In the genomic region with DNA sequence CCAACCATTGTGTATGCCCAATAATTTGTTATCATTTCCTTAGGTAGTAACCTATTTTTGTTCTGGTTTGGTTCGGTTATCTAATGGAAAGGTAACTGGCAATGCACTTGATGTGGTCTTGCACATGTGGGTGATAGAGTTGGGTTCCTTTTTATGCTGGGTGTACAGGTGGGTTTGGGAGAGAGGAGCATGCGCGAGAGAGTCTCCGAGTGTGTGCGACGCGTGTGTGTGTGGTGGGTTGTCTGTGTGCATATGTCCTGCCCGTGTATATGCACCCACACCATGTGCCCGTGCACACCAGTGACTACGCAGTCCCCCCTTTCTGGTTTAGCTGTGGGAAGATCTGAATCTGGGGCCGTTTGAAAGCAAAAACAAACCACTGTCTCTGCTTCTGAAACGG, we compare ENCODE assay signal across 10 cellular contexts.
DNase-seq lines count a peak whose midpoint lies in the region; ATAC-seq and TF ChIP-seq lines count a peak whose summit lies in the region.
"Had no signal": no experiment of that assay in that cellular context is flagged by ENCODE, and none has a peak within 500 bp of the region (broad histone marks: within the 10 kb centered on the region; RNA-seq: fewer than 3 reads in every experiment).

No MANE protein-coding gene starts in this region.

- H3K36me3 ChIP-seq in WERI-Rb-1 (no peaks in the 10 kb centered on the region), kidney epithelial cell (ENCODE audit: control insufficient read depth, insufficient read depth, low read length) (no peaks in the 10 kb centered on the region), upper lobe of right lung (peaks cover 1% of the 10 kb centered on the region)
- H3K36me3 ChIP-seq: cardiac muscle cell, SJCRH30 had no signal

- no peaks in the 10 kb centered on the region for H3K4me1 ChIP-seq in upper lobe of right lung
- H3K4me1 ChIP-seq: SJCRH30 had no signal

- H3K27me3 ChIP-seq in WERI-Rb-1 (ENCODE audit: insufficient read depth, low read depth, severe bottlenecking) (no peaks in the 10 kb centered on the region), kidney epithelial cell (ENCODE audit: control insufficient read depth, insufficient read depth, low read length) (peaks cover 17% of the 10 kb centered on the region), upper lobe of right lung (peaks cover 14% of the 10 kb centered on the region)

- DNase-seq in activated naive CD4-positive, alpha-beta T cell treated with Interleukin-2 at 50 U/mL for 16 hours, result peak; percentile 19
- DNase-seq in activated naive CD4-positive, alpha-beta T cell treated with anti-CD3 and anti-CD28 coated beads, Interleukin-2, amount 50 U/mL, for 16 hours, result no peak
- DNase-seq in WERI-Rb-1, result no peak
- DNase-seq in kidney epithelial cell (ENCODE audit: low read depth), result no peak
- no peak for DNase-seq in upper lobe of right lung
- DNase-seq in NCI-H2081 treated with DMSO at 0.1 percent for 48 hours (lab: John Stamatoyannopoulos, UW), result no peak
- no peak for DNase-seq in GM03348 (ENCODE audit: low spot score)
- no peak for DNase-seq in pons (ENCODE audit: low spot score)
- DNase-seq: SJCRH30 had no signal

- H3K9me3 ChIP-seq in WERI-Rb-1 (ENCODE audit: severe bottlenecking) (peaks cover 2% of the 10 kb centered on the region), upper lobe of right lung (no peaks in the 10 kb centered on the region)
- H3K9me3 ChIP-seq: SJCRH30 had no signal

- TF ChIP-seq CTCF in WERI-Rb-1 (IDR thresholded peaks at IDR 0.05; ENCODE audit: low read depth, low read length) (no peak), kidney epithelial cell (IDR thresholded peaks at IDR 0.05; ENCODE audit: insufficient read depth, low read length, poor library complexity, severe bottlenecking) (no peak), upper lobe of right lung (IDR thresholded peaks at IDR 0.05) (no peak)

- H3K4me3 ChIP-seq in WERI-Rb-1 (ENCODE audit: low read depth, low read length) (peak overlapping the region; percentile 83), kidney epithelial cell (ENCODE audit: low read depth, low read length) (peak overlapping the region; percentile 42), upper lobe of right lung (peak overlapping the region; percentile 48)
- H3K4me3 ChIP-seq: SJCRH30 had no signal

- H3K27ac ChIP-seq in WERI-Rb-1 (peak overlapping the region; percentile 83), upper lobe of right lung (no peak overlapping the region)
- H3K27ac ChIP-seq: cardiac muscle cell, SJCRH30 had no signal

- intact Hi-C loops in upper lobe of right lung (cut with DNase I), result no loop called here

- ATAC-seq in upper lobe of right lung, result no peak
